ENCODE assay signal across 19 cellular contexts in genomic region chr2:33486544-33486943, GRCh38. TPM values are rescaled to one million over a fixed set of nuclear protein-coding genes. Genes with fewer than 3 reads are reported as not detected.
A peak's percentile ranks its signal among the peaks of the same experiment; 100 is the strongest.
DNase-seq lines count a peak whose midpoint lies in the region; ATAC-seq, FAIRE-seq and TF ChIP-seq lines count a peak whose summit lies in the region.
"Had no signal": no experiment of that assay in that cellular context is flagged by ENCODE, and none has a peak within 500 bp of the region (broad histone marks: within the 10 kb centered on the region; RNA-seq: fewer than 3 reads in every experiment).

No MANE protein-coding gene starts in this region.

- no peaks in the 10 kb centered on the region for H3K9me1 ChIP-seq in K562 (ENCODE audit: control insufficient read depth, insufficient read depth, low read length)

- POLR2A ChIA-PET in K562 (lab: Yijun Ruan, JAX): no interaction called here

- no TSS peak for BruUV-seq in K562 (replicated peaks; lab: Mats Ljungman, UMichigan)

- peaks cover 84% of the 10 kb centered on the region for H3K79me2 ChIP-seq in OCI-LY3 (ENCODE audit: low read length)
- H3K79me2 ChIP-seq in K562 (ENCODE audit: control insufficient read depth, insufficient read depth, low read length): no peaks in the 10 kb centered on the region

- no peaks in the 10 kb centered on the region for H4K20me1 ChIP-seq in OCI-LY3 (ENCODE audit: insufficient read depth, low read length)
- H4K20me1 ChIP-seq in K562 (replicated peaks; ENCODE audit: control insufficient read depth, insufficient read depth, low read length): no peaks in the 10 kb centered on the region
- H4K20me1 ChIP-seq: BLaER1 had no signal

- TF ChIP-seq POLR2A in GM12891 (IDR thresholded peaks at IDR 0.05; ENCODE audit: low read depth, low read length) (no peak), K562 (conservative IDR thresholded peaks at IDR 0.05) (no peak), ovary (IDR thresholded peaks at IDR 0.05) (no peak)

- H3K27ac ChIP-seq in OCI-LY3 (ENCODE audit: low read length): peak overlapping the region; percentile 97
- no peak overlapping the region for H3K27ac ChIP-seq in K562 (ENCODE audit: extremely low read depth, low read depth, low read length)
- H3K27ac ChIP-seq in ovary: no peak overlapping the region
- H3K27ac ChIP-seq in pancreas: no peak overlapping the region
- H3K27ac ChIP-seq: A549, BLaER1, HL-60 had no signal

- H3K4me2 ChIP-seq in OCI-LY3 (ENCODE audit: low read length) (no peak overlapping the region), K562 (ENCODE audit: insufficient read depth, low read length) (no peak overlapping the region)
- H3K4me2 ChIP-seq: A549, BLaER1 had no signal

- TF ChIP-seq RAD21 in K562 (CRISPR knock-in tag; conservative IDR thresholded peaks at IDR 0.05 in 1 of 2, IDR thresholded peaks at IDR 0.05 in 1 of 2): no peak

- H3K27me3 ChIP-seq in OCI-LY3 (ENCODE audit: low read depth, low read length): no peaks in the 10 kb centered on the region
- H3K27me3 ChIP-seq in K562 (ENCODE audit: control insufficient read depth in 2 of 2, insufficient read depth in 2 of 2, low read length in 2 of 2): peaks cover 0 to 1% of the 10 kb centered on the region in 2 experiments; a peak in 1 of 5 replicates
- no peaks in the 10 kb centered on the region for H3K27me3 ChIP-seq in ovary
- H3K27me3 ChIP-seq in MG63: no peaks in the 10 kb centered on the region
- no peaks in the 10 kb centered on the region for H3K27me3 ChIP-seq in pancreas
- H3K27me3 ChIP-seq: BLaER1 had no signal

- H3K4me1 ChIP-seq in OCI-LY3 (ENCODE audit: low read length) (peaks cover 96% of the 10 kb centered on the region), K562 (replicated peaks in 1 of 2; ENCODE audit: control insufficient read depth in 2 of 2, insufficient read depth in 2 of 2, low read length in 2 of 2) (no peaks in the 10 kb centered on the region), ovary (ENCODE audit: insufficient read depth) (no peaks in the 10 kb centered on the region), pancreas (peaks cover 0 to 4% (median 0%) of the 10 kb centered on the region in 3 donors)
- H3K4me1 ChIP-seq: A549 had no signal

- peaks cover 44% of the 10 kb centered on the region for H3K36me3 ChIP-seq in OCI-LY3 (replicated peaks; ENCODE audit: low read depth, low read length)
- no peaks in the 10 kb centered on the region for H3K36me3 ChIP-seq in K562 (ENCODE audit: control insufficient read depth, insufficient read depth, low read length)
- no peaks in the 10 kb centered on the region for H3K36me3 ChIP-seq in ovary
- H3K36me3 ChIP-seq in MG63: no peaks in the 10 kb centered on the region
- no peaks in the 10 kb centered on the region for H3K36me3 ChIP-seq in pancreas
- H3K36me3 ChIP-seq: BLaER1 had no signal

- DNase-seq in GM12891 (ENCODE audit: insufficient read length, low spot score) (no peak), K562 (ENCODE audit: extremely low read depth in 1 of 4, low spot score in 3 of 4) (no peak), ovary (no peak), MG63 (no peak), pancreas (no peak)
- DNase-seq: AML-193; CD4-positive, alpha-beta memory T cell; DMS153; DMS79; H9; IMR-90; Karpas-422; KBM-7 had no signal

- TF ChIP-seq EP300 in K562 (IDR thresholded peaks at IDR 0.05; ENCODE audit: low read length) (no peak), ovary (IDR thresholded peaks at IDR 0.05) (no peak)

- H2AFZ ChIP-seq in OCI-LY3 (ENCODE audit: low read depth, low read length) (no peak overlapping the region), K562 (ENCODE audit: low read depth, low read length) (no peak overlapping the region)

- peak; percentile 41 for FAIRE-seq in GM12891 (lab: Jason Lieb, UNC)
- FAIRE-seq in K562 (lab: Jason Lieb, UNC): no peak
- FAIRE-seq in pancreas (lab: Jason Lieb, UNC): no peak
- FAIRE-seq: A549, H1 had no signal

- CTCF ChIA-PET in K562 (lab: Yijun Ruan, JAX; ENCODE audit: low intra/inter-chr PET ratio): no interaction called here

- ATAC-seq in K562 (no peak), HG03045 (IDR thresholded peaks at IDR 0.05; ENCODE audit: unreplicated experiment) (no peak), pancreas (no peak)
- ATAC-seq: A549 had no signal

- WGBS in K562 (ENCODE audit: insufficient coverage, low coverage, missing lambda C conversion rate): 20% methylated on average over 3 of the region's 3 CpGs
- WGBS in ovary, 3 donors: 76 to 95% (median 94%) methylated on average over 3 of the region's 3 CpGs
- WGBS in pancreas, 2 donors: 94 to 99% methylated on average over 3 of the region's 3 CpGs

- no peak for TF ChIP-seq CTCF in OCI-LY3 (IDR thresholded peaks at IDR 0.05; ENCODE audit: low read depth, low read length)
- no peak for TF ChIP-seq CTCF in K562 (IDR thresholded peaks at IDR 0.05 in 2 of 3, conservative IDR thresholded peaks at IDR 0.05 in 1 of 3; ENCODE audit: insufficient read depth in 2 of 3, low read depth in 1 of 3, low read length in 3 of 3)
- no peak for TF ChIP-seq CTCF in ovary (IDR thresholded peaks at IDR 0.05)
- no peak for TF ChIP-seq CTCF in pancreas (IDR thresholded peaks at IDR 0.05)

- H3K9me3 ChIP-seq in OCI-LY3 (ENCODE audit: insufficient read depth, low read length) (peaks cover 5% of the 10 kb centered on the region; the same call in 1 of the 2 replicates), K562 (replicated peaks; ENCODE audit: control insufficient read depth, insufficient read depth, low read depth, low read length) (no peaks in the 10 kb centered on the region; the same call in 1 of the 2 replicates), ovary (no peaks in the 10 kb centered on the region), MG63 (peaks cover 6% of the 10 kb centered on the region), pancreas (no peaks in the 10 kb centered on the region)

- H3K4me3 ChIP-seq in OCI-LY3 (ENCODE audit: low read length) (no peak overlapping the region), K562 (no peak overlapping the region), ovary (no peak overlapping the region), MG63 (no peak overlapping the region), pancreas (no peak overlapping the region)
- H3K4me3 ChIP-seq: A549, BLaER1 had no signal

- intact Hi-C loops in K562 (cut with micrococcal nuclease): no loop called here
- intact Hi-C loops in ovary (cut with DNase I): no loop called here
- intact Hi-C loops in pancreas (cut with DNase I): no loop called here

- in situ Hi-C loops in K562 (cut with MboI): no loop called here

- no peak overlapping the region for H3K9ac ChIP-seq in OCI-LY3 (ENCODE audit: low read length)
- H3K9ac ChIP-seq in K562 (ENCODE audit: insufficient read depth in 1 of 2, low read depth in 2 of 2, low read length in 2 of 2): no peak overlapping the region
- H3K9ac ChIP-seq: BLaER1 had no signal

TF ChIP-seq in GM12891, 5 proteins besides CTCF, POLR2A, EP300 and RAD21:
- TF ChIP-seq TAF1 (IDR thresholded peaks at IDR 0.05; ENCODE audit: low read depth, low read length): no peak
- no peak for TF ChIP-seq PAX5 (IDR thresholded peaks at IDR 0.05; ENCODE audit: insufficient read depth, low read length, severe bottlenecking)
- no peak for TF ChIP-seq POLR2AphosphoS5 (IDR thresholded peaks at IDR 0.05; ENCODE audit: low read depth, low read length)
- no peak for TF ChIP-seq POU2F2 (IDR thresholded peaks at IDR 0.05; ENCODE audit: low read depth, low read length)

TF ChIP-seq in K562, 482 proteins besides CTCF, POLR2A, EP300 and RAD21:
- TF ChIP-seq HNRNPUL1 (IDR thresholded peaks at IDR 0.05; ENCODE audit: low read length) (no peak), RCOR1 (IDR thresholded peaks at IDR 0.05; ENCODE audit: borderline replicate concordance in 1 of 2, low read depth in 2 of 2, low read length in 2 of 2) (no peak), RBFOX2 (IDR thresholded peaks at IDR 0.05; ENCODE audit: low read depth, low read length) (no peak), TCF3 (CRISPR knock-in tag; IDR thresholded peaks at IDR 0.05) (no peak), RHOXF2B (CRISPR knock-in tag; conservative IDR thresholded peaks at IDR 0.05) (no peak), DNMT1 (IDR thresholded peaks at IDR 0.05) (no peak), ZFP1 (CRISPR knock-in tag; IDR thresholded peaks at IDR 0.05) (peak; percentile 89)

RNA-seq across cellular contexts. Expression of gene RASGRP3, which starts 10.1 kb away (rescaled TPM):
- 104 TPM for polyA plus RNA-seq in GM12891 (2012; ENCODE audit: low read depth, missing spikeins)
- total RNA-seq in K562 (2011; cell fraction: chromatin; rRNA removed; ENCODE audit: low replicate concordance): 0.39 and 1.3 TPM in 2 replicates
- 0.53 and 1.2 TPM in 2 replicates for total RNA-seq in K562 (2011; cell fraction: nucleolus; rRNA removed)
- total RNA-seq in K562 (2011; cell fraction: nucleoplasm; rRNA removed): 0.51 and 0.76 TPM in 2 replicates
- total RNA-seq in K562 (2014; rRNA removed): 0.18 and 0.24 TPM in 2 replicates
- total RNA-seq in K562 (2014; rRNA removed; fragmentation: Illumina TruSeq; extraction: Trizol): 0.76 and 1.6 TPM in 2 replicates
- total RNA-seq in K562 (2015; rRNA removed; fragmentation: Illumina TruSeq; extraction: Trizol): 0.91 and 1.3 TPM in 2 replicates
- total RNA-seq in K562 (2021): 1.1 and 1.2 TPM in 2 replicates
- polyA plus RNA-seq in K562 (2011; rRNA removed): 0.73 and 1.7 TPM in 2 replicates
- 0.67 and 0.80 TPM in 2 replicates for polyA plus RNA-seq in K562 (2011; cell fraction: cytosol; rRNA removed)
- 0.79 and 0.95 TPM in 2 replicates for polyA plus RNA-seq in K562 (2011; cell fraction: nucleus; rRNA removed)
- 0.44 and 6.6 TPM in 2 replicates for polyA plus RNA-seq in K562 (2012)
- 1.2 and 1.4 TPM in 2 replicates for polyA plus RNA-seq in K562 (2014; fragmentation: Illumina TruSeq; extraction: Trizol)
- 1 to 10 TPM; 1.6 TPM for polyA plus RNA-seq in K562 (2014; fragmentation: Nextera tagmentation; extraction: Ambion mirVana)
- polyA plus RNA-seq in K562 (2014; rRNA removed): 1.2 and 1.5 TPM in 2 replicates
- polyA minus RNA-seq in K562 (2011; rRNA and poly(A)+ RNA removed): 0.72 and 1.5 TPM in 2 replicates
- polyA minus RNA-seq in K562 (2011; cell fraction: cytosol; rRNA and poly(A)+ RNA removed): not detected in 2 replicates
- 0.44 and 0.54 TPM in 2 replicates for polyA minus RNA-seq in K562 (2011; cell fraction: nucleus; rRNA and poly(A)+ RNA removed)
- 1 to 10 TPM; 1.9 to 6.3 (median 3.0) TPM for total RNA-seq in ovary
- polyA plus RNA-seq in ovary: 1 to 10 TPM; 2.2 to 6.4 TPM
- total RNA-seq in MG63 (2014; rRNA removed; shearing (Covaris generic); ENCODE audit: low replicate concordance): 3.4 and 3.9 TPM in 2 replicates
- total RNA-seq in pancreas: 10 to 100 TPM in 2 of 6 donors, 1 to 10 TPM in 3, under 1 TPM in 1; 0.92 to 14.9 (median 3.0) TPM
- 1 to 10 TPM; 2.1 to 3.4 TPM for polyA plus RNA-seq in pancreas
- total RNA-seq: H1, H9 had no signal
